In genomic region chr5:154648706-154649105, GRCh38 we compare ENCODE assay signal across 1 cellular context.
A peak's percentile ranks its signal among the peaks of the same experiment; 100 is the strongest.
TF ChIP-seq lines count a peak whose summit lies in the region.

No MANE protein-coding gene starts in this region.

TF ChIP-seq in K562, 482 proteins besides CTCF, POLR2A, EP300 and RAD21 (continued from another document and continues in another):
- TF ChIP-seq MGA (IDR thresholded peaks at IDR 0.05) (no peak), TAF15 (IDR thresholded peaks at IDR 0.05; ENCODE audit: low read depth, low read length) (no peak), TCF7 (IDR thresholded peaks at IDR 0.05; ENCODE audit: borderline replicate concordance) (no peak), FOS (IDR thresholded peaks at IDR 0.05; ENCODE audit: extremely low read depth, insufficient read length) (no peak), GTF2E2 (tag; IDR thresholded peaks at IDR 0.05) (no peak), MAZ (CRISPR knock-in tag; conservative IDR thresholded peaks at IDR 0.05 in 1 of 2, IDR thresholded peaks at IDR 0.05 in 1 of 2) (peak; percentile 29 to 80; a peak in 2 of 4 replicates), NR2F6 (CRISPR knock-in tag; IDR thresholded peaks at IDR 0.05) (no peak), RNF219 (CRISPR knock-in tag; IDR thresholded peaks at IDR 0.05) (no peak), ZNF12 (CRISPR knock-in tag; IDR thresholded peaks at IDR 0.05) (no peak), NR2C1 (IDR thresholded peaks at IDR 0.05) (no peak), NR2C1 (tag; IDR thresholded peaks at IDR 0.05) (peak; percentile 43; the same call in 1 of the 2 replicates), GATAD2B (IDR thresholded peaks at IDR 0.05; ENCODE audit: borderline replicate concordance) (peak; percentile 42; the same call in 1 of the 2 replicates), ZZZ3 (IDR thresholded peaks at IDR 0.05) (no peak), XRCC4 (IDR thresholded peaks at IDR 0.05; ENCODE audit: extremely low read depth, insufficient read depth, insufficient read length) (no peak), SRSF9 (IDR thresholded peaks at IDR 0.05; ENCODE audit: borderline replicate concordance, low read depth, low read length) (no peak), RBM22 (IDR thresholded peaks at IDR 0.05; ENCODE audit: low read depth, low read length, poor library complexity, severe bottlenecking) (no peak), PRMT5 (CRISPR knock-in tag; IDR thresholded peaks at IDR 0.05) (no peak), ARID3A (IDR thresholded peaks at IDR 0.05; ENCODE audit: borderline replicate concordance, low read depth, low read length) (peak; percentile 77; the same call in 1 of the 2 replicates), ZFP91 (CRISPR knock-in tag; IDR thresholded peaks at IDR 0.05) (no peak), POU5F1 (IDR thresholded peaks at IDR 0.05; ENCODE audit: borderline replicate concordance, low read depth, low read length, partially characterized antibody) (no peak), NCOA6 (IDR thresholded peaks at IDR 0.05) (no peak), ZNF277 (CRISPR knock-in tag; IDR thresholded peaks at IDR 0.05; ENCODE audit: borderline replicate concordance) (no peak), ARID4B (CRISPR knock-in tag; IDR thresholded peaks at IDR 0.05) (no peak), SP2 (IDR thresholded peaks at IDR 0.05; ENCODE audit: extremely low read depth, low read depth, low read length, poor library complexity, severe bottlenecking) (no peak), CHD2 (IDR thresholded peaks at IDR 0.05; ENCODE audit: low read depth, low read length) (no peak), NFRKB (IDR thresholded peaks at IDR 0.05; ENCODE audit: low read depth) (no peak), PHF8 (IDR thresholded peaks at IDR 0.05; ENCODE audit: borderline replicate concordance, low read length) (no peak), KLF1 (tag; IDR thresholded peaks at IDR 0.05) (no peak), RFX1 (IDR thresholded peaks at IDR 0.05) (no peak), HNRNPK (IDR thresholded peaks at IDR 0.05; ENCODE audit: low read depth, low read length, poor library complexity, severe bottlenecking) (no peak), IRF1 (CRISPR knock-in tag; IDR thresholded peaks at IDR 0.05; ENCODE audit: borderline replicate concordance) (no peak), CREB3 (tag; conservative IDR thresholded peaks at IDR 0.05; ENCODE audit: low read depth) (peak; percentile 84; the same call in 1 of the 2 replicates), MEIS2 (IDR thresholded peaks at IDR 0.05; ENCODE audit: partially characterized antibody) (peak; percentile 53)
